ENCODE assay signal across 24 cellular contexts in genomic region chr3:127658234-127658633, GRCh38.
"Had no signal": no experiment of that assay in that cellular context is flagged by ENCODE, and none has a peak within 500 bp of the region (broad histone marks: within the 10 kb centered on the region; RNA-seq: fewer than 3 reads in every experiment).

No MANE protein-coding gene starts in this region.

- H3K27me3 ChIP-seq: foreskin keratinocyte, heart right ventricle, left lung, spleen, testis had no signal

- DNase-seq: activated CD4-positive, alpha-beta T cell treated with anti-CD3 and anti-CD28 coated beads for 4 hours; activated CD4-positive, alpha-beta T cell treated with anti-CD3 and anti-CD28 coated beads, Interleukin-2, amount 50 U/mL, for 4 hours; activated effector memory CD4-positive, alpha-beta T cell treated with Interleukin-2 at 50 U/mL for 16 hours; activated naive CD4-positive, alpha-beta T cell treated with Interleukin-2 at 50 U/mL for 16 hours; activated naive CD8-positive, alpha-beta T cell treated with anti-CD3 and anti-CD28 coated beads for 36 hours; amniotic stem cell; central memory CD4-positive, alpha-beta T cell; effector CD8-positive, alpha-beta T cell; erythroblast; foreskin keratinocyte; heart right ventricle; left lung; lower lobe of right lung; mesenchymal stem cell; natural killer cell; posterior cingulate gyrus; right cardiac atrium; spleen; stimulated activated naive CD4-positive, alpha-beta T cell treated with Interleukin-2 at 50 U/mL for 16 hours; testis; trophoblast cell had no signal

- H3K9me3 ChIP-seq: heart right ventricle, left lung, lower lobe of right lung, spleen, testis had no signal

- H3K27me3 Mint-ChIP-seq: activated naive CD8-positive, alpha-beta T cell treated with anti-CD3 and anti-CD28 coated beads for 36 hours had no signal

- H3K9me3 Mint-ChIP-seq: activated naive CD8-positive, alpha-beta T cell treated with anti-CD3 and anti-CD28 coated beads for 36 hours; natural killer cell had no signal

- H3K4me3 ChIP-seq: heart right ventricle, left lung, lower lobe of right lung, spleen, testis had no signal

- ATAC-seq: foreskin keratinocyte, heart right ventricle, left lung, lower lobe of right lung, natural killer cell, right cardiac atrium had no signal

- H3K27ac Mint-ChIP-seq: activated naive CD8-positive, alpha-beta T cell treated with anti-CD3 and anti-CD28 coated beads for 36 hours; natural killer cell had no signal

- H3K4me1 ChIP-seq: foreskin keratinocyte, left lung, lower lobe of right lung, spleen had no signal

- H3K36me3 Mint-ChIP-seq: activated naive CD8-positive, alpha-beta T cell treated with anti-CD3 and anti-CD28 coated beads for 36 hours; natural killer cell had no signal

- H3K27ac ChIP-seq: foreskin keratinocyte, heart right ventricle, left lung, lower lobe of right lung, spleen, testis had no signal

- H3K36me3 ChIP-seq: heart right ventricle, left lung, lower lobe of right lung, spleen had no signal

- H3K4me1 Mint-ChIP-seq: activated naive CD8-positive, alpha-beta T cell treated with anti-CD3 and anti-CD28 coated beads for 36 hours; natural killer cell had no signal

- H3K4me3 Mint-ChIP-seq: activated naive CD8-positive, alpha-beta T cell treated with anti-CD3 and anti-CD28 coated beads for 36 hours; natural killer cell had no signal

- FAIRE-seq: astrocyte, colon, urothelium cell line had no signal
